In the genomic region with DNA sequence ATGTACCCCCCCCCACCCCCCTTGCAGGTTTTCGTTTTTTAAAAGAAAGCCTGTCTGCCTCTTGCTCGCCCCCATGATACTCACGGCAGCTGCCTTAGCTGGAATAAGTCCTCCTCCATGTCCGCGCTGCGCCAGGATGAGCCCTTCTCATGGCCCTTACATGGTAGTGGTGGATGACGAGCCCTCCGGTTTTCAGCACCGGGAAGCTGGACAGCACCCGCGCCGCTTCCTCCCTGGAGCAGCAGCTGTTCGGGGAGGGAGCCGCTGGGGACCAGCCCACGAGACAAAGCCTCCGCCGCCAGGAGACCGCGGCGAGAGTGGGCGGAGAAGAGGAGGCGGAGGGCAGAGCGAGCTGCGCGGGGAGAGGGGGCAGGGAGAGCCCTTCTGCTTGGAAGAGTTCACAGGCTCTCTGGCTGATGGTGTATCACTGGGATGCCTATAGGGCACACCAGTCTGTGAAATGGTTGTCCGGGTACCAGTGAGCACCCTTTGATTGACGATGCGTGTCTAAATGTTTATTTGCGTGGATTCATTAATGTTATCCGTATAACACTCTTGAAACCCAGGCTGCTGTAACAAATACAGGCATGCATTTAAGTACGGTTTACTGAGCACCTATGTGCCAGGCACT, we compare ENCODE assay signal across 1 cellular context.
TF ChIP-seq lines count a peak whose summit lies in the region.

Gene SVOP (minus strand): TSS at position 319 of the 631 bp plus-strand sequence. CDS start 200 bp downstream, at position 119.

TF ChIP-seq in HepG2, 621 proteins besides CTCF, POLR2A, EP300 and RAD21 (continued from another document and continues in another):
- TF ChIP-seq REST (IDR thresholded peaks at IDR 0.05; ENCODE audit: borderline replicate concordance in 1 of 2, low read depth in 1 of 2, low read length in 2 of 2) = peak in 1 of 2 experiments; percentile 100
- peak; percentile 100 for TF ChIP-seq MIER2 (CRISPR knock-in tag; IDR thresholded peaks at IDR 0.05)
- TF ChIP-seq SMARCC2 (IDR thresholded peaks at IDR 0.05) = no peak
- TF ChIP-seq EED (CRISPR knock-in tag; IDR thresholded peaks at IDR 0.05) = no peak
- TF ChIP-seq, protein P1, sequence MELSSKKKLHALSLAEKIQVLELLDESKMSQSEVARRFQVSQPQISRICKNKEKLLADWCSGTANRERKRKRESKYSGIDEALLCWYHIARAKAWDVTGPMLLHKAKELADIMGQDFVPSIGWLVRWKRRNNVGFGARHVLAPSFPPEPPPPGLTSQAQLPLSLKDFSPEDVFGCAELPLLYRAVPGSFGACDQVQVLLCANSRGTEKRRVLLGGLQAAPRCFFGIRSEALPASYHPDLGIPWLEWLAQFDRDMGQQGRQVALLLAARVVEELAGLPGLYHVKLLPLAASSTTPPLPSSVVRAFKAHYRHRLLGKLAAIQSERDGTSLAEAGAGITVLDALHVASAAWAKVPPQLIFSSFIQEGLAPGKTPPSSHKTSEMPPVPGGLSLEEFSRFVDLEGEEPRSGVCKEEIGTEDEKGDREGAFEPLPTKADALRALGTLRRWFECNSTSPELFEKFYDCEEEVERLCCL (CRISPR knock-in tag; IDR thresholded peaks at IDR 0.05; ENCODE audit: borderline replicate concordance) = no peak
- TF ChIP-seq ZNF772 (CRISPR knock-in tag; IDR thresholded peaks at IDR 0.05) = 0 out of 2 replicates have a peak, but pooled peaks have one; percentile 42
- no peak for TF ChIP-seq ZNF761 (CRISPR knock-in tag; conservative IDR thresholded peaks at IDR 0.05)
- TF ChIP-seq ZNF558 (CRISPR knock-in tag; IDR thresholded peaks at IDR 0.05; ENCODE audit: borderline replicate concordance) = peak; percentile 82; the same call in 1 of the 2 replicates
- TF ChIP-seq GPN1 (CRISPR knock-in tag; IDR thresholded peaks at IDR 0.05; ENCODE audit: borderline replicate concordance) = peak; percentile 94; the same call in 1 of the 2 replicates
- no peak for TF ChIP-seq FOXA1 (IDR thresholded peaks at IDR 0.05)
- TF ChIP-seq FOXA1 (CRISPR knock-in tag; IDR thresholded peaks at IDR 0.05) = no peak
- no peak for TF ChIP-seq BHLHE40 (IDR thresholded peaks at IDR 0.05; ENCODE audit: low read length)
- TF ChIP-seq AFF4 (CRISPR knock-in tag; IDR thresholded peaks at IDR 0.05) = no peak
- TF ChIP-seq ZNF34 (CRISPR knock-in tag; IDR thresholded peaks at IDR 0.05; ENCODE audit: borderline replicate concordance) = no peak
- no peak for TF ChIP-seq PLSCR1 (CRISPR knock-in tag; IDR thresholded peaks at IDR 0.05; ENCODE audit: borderline replicate concordance)
- TF ChIP-seq NPAS2 (CRISPR knock-in tag; IDR thresholded peaks at IDR 0.05; ENCODE audit: borderline replicate concordance) = no peak
- TF ChIP-seq RORA (CRISPR knock-in tag; IDR thresholded peaks at IDR 0.05) = no peak
- TF ChIP-seq ZBTB37 (CRISPR knock-in tag; IDR thresholded peaks at IDR 0.05) = no peak
- TF ChIP-seq ZNF318 (CRISPR knock-in tag; IDR thresholded peaks at IDR 0.05) = no peak
- peak; percentile 90 for TF ChIP-seq REPIN1 (CRISPR knock-in tag; IDR thresholded peaks at IDR 0.05; ENCODE audit: borderline replicate concordance, low read depth)
- TF ChIP-seq U2AF2 (IDR thresholded peaks at IDR 0.05; ENCODE audit: low read depth, low read length) = no peak
- no peak for TF ChIP-seq ZNF7 (CRISPR knock-in tag; IDR thresholded peaks at IDR 0.05)
- TF ChIP-seq ZNF44 (CRISPR knock-in tag; IDR thresholded peaks at IDR 0.05) = no peak
- TF ChIP-seq RCOR2 (CRISPR knock-in tag; IDR thresholded peaks at IDR 0.05) = no peak
- TF ChIP-seq, protein P2, sequence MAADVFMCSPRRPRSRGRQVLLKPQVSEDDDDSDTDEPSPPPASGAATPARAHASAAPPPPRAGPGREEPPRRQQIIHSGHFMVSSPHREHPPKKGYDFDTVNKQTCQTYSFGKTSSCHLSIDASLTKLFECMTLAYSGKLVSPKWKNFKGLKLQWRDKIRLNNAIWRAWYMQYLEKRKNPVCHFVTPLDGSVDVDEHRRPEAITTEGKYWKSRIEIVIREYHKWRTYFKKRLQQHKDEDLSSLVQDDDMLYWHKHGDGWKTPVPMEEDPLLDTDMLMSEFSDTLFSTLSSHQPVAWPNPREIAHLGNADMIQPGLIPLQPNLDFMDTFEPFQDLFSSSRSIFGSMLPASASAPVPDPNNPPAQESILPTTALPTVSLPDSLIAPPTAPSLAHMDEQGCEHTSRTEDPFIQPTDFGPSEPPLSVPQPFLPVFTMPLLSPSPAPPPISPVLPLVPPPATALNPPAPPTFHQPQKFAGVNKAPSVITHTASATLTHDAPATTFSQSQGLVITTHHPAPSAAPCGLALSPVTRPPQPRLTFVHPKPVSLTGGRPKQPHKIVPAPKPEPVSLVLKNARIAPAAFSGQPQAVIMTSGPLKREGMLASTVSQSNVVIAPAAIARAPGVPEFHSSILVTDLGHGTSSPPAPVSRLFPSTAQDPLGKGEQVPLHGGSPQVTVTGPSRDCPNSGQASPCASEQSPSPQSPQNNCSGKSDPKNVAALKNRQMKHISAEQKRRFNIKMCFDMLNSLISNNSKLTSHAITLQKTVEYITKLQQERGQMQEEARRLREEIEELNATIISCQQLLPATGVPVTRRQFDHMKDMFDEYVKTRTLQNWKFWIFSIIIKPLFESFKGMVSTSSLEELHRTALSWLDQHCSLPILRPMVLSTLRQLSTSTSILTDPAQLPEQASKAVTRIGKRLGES (CRISPR knock-in tag; IDR thresholded peaks at IDR 0.05; ENCODE audit: borderline replicate concordance) = peak; percentile 93
- no peak for TF ChIP-seq ZNF510 (CRISPR knock-in tag; IDR thresholded peaks at IDR 0.05; ENCODE audit: low read depth)
- peak; percentile 66; the same call in 1 of the 2 replicates for TF ChIP-seq ZNF678 (CRISPR knock-in tag; IDR thresholded peaks at IDR 0.05)
- TF ChIP-seq THAP11 (CRISPR knock-in tag; IDR thresholded peaks at IDR 0.05) = peak; percentile 67
